In the genomic region with DNA sequence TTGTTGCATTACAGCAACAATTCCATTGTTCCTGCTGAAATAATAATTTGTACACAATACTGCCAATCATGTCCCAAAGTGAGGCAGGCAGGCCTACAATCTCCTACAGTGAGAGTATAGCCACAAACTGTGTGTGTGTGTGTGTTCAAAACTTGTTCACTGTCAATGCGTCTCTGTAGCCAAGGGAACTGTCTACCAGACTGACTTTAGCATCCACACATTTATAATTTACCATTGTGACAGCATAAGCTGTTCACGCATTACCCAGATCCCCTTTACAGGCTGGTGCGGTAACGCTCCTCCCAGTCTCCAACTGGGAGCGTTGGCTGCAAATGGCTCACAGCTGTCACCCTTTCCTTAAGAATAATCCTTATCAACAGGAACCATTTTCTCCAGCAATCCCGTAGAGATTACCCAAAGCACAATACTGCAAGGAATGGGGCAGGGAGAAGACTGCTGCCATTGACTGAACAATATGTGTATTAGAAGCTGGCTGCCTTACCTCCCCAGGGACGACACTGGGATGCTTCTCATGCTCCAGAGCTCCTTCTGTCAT, we compare ENCODE assay signal across 31 cellular contexts.
"Had no signal": no experiment of that assay in that cellular context is flagged by ENCODE, and none has a peak within 500 bp of the region (broad histone marks: within the 10 kb centered on the region; RNA-seq: fewer than 3 reads in every experiment).

No MANE protein-coding gene starts in this region.

- DNase-seq: cortex of kidney; foreskin fibroblast; gastrocnemius medialis; heart left ventricle; kidney; mucosa of descending colon; naive B cell; stimulated activated CD4-positive, alpha-beta T cell treated with anti-CD3 and anti-CD28 coated beads, Interleukin-12 subunit alpha, Interleukin-12 subunit beta, amount 100 ng/mL, for 4 hours; stimulated activated CD4-positive, alpha-beta T cell treated with anti-CD3 and anti-CD28 coated beads, Interleukin-1b, Interleukin-23, amount 100 ng/mL, for 48 hours; stimulated activated CD4-positive, alpha-beta T cell treated with anti-CD3 and anti-CD28 coated beads, Interleukin-4, amount 100 ng/mL, for 1 hour; stimulated activated CD8-positive, alpha-beta memory T cell treated with anti-CD3 and anti-CD28 coated beads, Interleukin-4, amount 100 ng/mL, for 48 hours; stimulated activated naive CD4-positive, alpha-beta T cell; stimulated activated naive CD8-positive, alpha-beta T cell treated with anti-CD3 and anti-CD28 coated beads, Interleukin-15, amount 100 ng/mL, for 72 hours; transverse colon; upper lobe of right lung; uterus had no signal

- H3K36me3 Mint-ChIP-seq: memory B cell; mesothelial cell of epicardium; naive B cell; natural killer cell treated with Interleukin-12 subunit alpha and Interleukin-12 subunit beta and Interleukin-15 and Interleukin-18, amount 100 ng/mL, for 72 hours; neural progenitor cell had no signal

- H3K4me3 Mint-ChIP-seq: memory B cell; mesothelial cell of epicardium; naive B cell; natural killer cell treated with Interleukin-12 subunit alpha and Interleukin-12 subunit beta and Interleukin-15 and Interleukin-18, amount 100 ng/mL, for 72 hours; neural progenitor cell; stimulated activated naive CD8-positive, alpha-beta T cell treated with anti-CD3 and anti-CD28 coated beads, Interleukin-15, amount 100 ng/mL, for 72 hours had no signal

- H3K4me1 Mint-ChIP-seq: memory B cell; mesothelial cell of epicardium; naive B cell; neural progenitor cell; stimulated activated naive CD8-positive, alpha-beta T cell treated with anti-CD3 and anti-CD28 coated beads, Interleukin-15, amount 100 ng/mL, for 72 hours had no signal

- ATAC-seq: esophagus mucosa; gastrocnemius medialis; heart left ventricle; left lobe of liver; mucosa of descending colon; natural killer cell treated with Interleukin-12 subunit alpha and Interleukin-12 subunit beta and Interleukin-15 and Interleukin-18, amount 100 ng/mL, for 72 hours; sciatic nerve; stimulated activated naive CD8-positive, alpha-beta T cell treated with anti-CD3 and anti-CD28 coated beads, Interleukin-15, amount 100 ng/mL, for 72 hours; upper lobe of right lung had no signal

- H3K9ac ChIP-seq: neural progenitor cell, parathyroid adenoma had no signal

- H3K27ac Mint-ChIP-seq: memory B cell; mesothelial cell of epicardium; naive B cell; natural killer cell treated with Interleukin-12 subunit alpha and Interleukin-12 subunit beta and Interleukin-15 and Interleukin-18, amount 100 ng/mL, for 72 hours; neural progenitor cell; progenitor cell of endocrine pancreas; stimulated activated naive CD8-positive, alpha-beta T cell treated with anti-CD3 and anti-CD28 coated beads, Interleukin-15, amount 100 ng/mL, for 72 hours had no signal

- H2AFZ ChIP-seq: hepatocyte, neural progenitor cell, parathyroid adenoma had no signal

- H3K9me3 Mint-ChIP-seq: neural progenitor cell had no signal

- H3K27me3 ChIP-seq: gastrocnemius medialis, hepatocyte, neural progenitor cell, right atrium auricular region, suprapubic skin, transverse colon, upper lobe of right lung, uterus had no signal

- H3K4me2 ChIP-seq: hepatocyte, neural progenitor cell, smooth muscle cell had no signal

- H3K36me3 ChIP-seq: gastrocnemius medialis, heart left ventricle, neural progenitor cell, right atrium auricular region, suprapubic skin, transverse colon, upper lobe of right lung, uterus had no signal

- H3K79me2 ChIP-seq: hepatocyte, parathyroid adenoma had no signal

- H3K9me3 ChIP-seq: gastrocnemius medialis, heart left ventricle, mucosa of descending colon, right atrium auricular region, suprapubic skin, transverse colon, upper lobe of right lung, uterus had no signal

- H3K27ac ChIP-seq: epithelial cell of prostate, gastrocnemius medialis, heart left ventricle, hepatocyte, neural progenitor cell, parathyroid adenoma, right atrium auricular region, suprapubic skin, transverse colon, upper lobe of right lung, uterus had no signal

- H3K4me3 ChIP-seq: gastrocnemius medialis, heart left ventricle, hepatocyte, lung, mucosa of descending colon, neural progenitor cell, right atrium auricular region, smooth muscle cell, suprapubic skin, transverse colon, upper lobe of right lung, uterus had no signal
